1 cellular context compared by ENCODE assay signal in the genomic region with DNA sequence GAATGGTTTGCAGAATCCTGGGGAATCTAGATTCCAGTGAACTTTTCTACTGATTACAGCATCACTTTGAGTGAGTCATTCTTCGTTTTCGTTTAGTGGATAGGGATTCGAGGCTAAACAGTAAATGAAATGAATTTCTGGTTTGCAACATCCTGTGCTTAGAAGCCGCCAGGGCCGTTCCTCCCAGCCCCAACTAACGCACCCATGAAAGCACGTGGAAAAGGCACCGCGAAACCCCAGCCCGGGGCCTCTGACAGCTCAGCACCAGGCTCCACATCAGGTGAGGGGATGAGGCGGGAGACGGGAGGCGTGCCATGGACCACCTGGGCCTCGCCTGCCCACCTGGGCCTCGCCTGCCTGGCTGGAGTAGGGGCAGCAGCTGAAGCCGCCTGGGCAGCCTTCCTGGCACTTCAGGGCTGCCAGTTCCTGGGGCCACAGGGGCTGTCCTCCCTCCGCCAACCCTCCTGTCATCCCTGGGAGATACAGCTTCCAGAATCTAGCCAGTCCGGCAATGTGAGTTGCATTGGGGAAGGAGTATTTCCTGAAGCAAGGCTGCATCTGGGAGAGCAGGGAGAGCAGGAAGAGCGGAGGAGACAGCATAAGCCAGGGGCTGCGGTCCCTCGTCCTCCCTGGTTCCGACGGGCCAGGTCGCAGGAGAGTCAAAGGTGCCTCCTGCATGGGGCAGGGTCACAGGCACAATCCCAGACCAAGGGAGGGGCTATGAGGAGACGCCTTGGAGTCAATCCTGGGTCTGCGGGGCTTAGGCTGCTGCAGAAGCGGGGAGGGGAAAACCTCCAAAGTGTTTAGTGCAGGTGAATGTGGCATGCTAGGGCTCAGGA.
TF ChIP-seq lines count a peak whose summit lies in the region.

No MANE protein-coding gene starts in this region.

TF ChIP-seq in GM23338, 12 proteins besides CTCF, POLR2A, EP300 and RAD21:
- TF ChIP-seq, protein P1, sequence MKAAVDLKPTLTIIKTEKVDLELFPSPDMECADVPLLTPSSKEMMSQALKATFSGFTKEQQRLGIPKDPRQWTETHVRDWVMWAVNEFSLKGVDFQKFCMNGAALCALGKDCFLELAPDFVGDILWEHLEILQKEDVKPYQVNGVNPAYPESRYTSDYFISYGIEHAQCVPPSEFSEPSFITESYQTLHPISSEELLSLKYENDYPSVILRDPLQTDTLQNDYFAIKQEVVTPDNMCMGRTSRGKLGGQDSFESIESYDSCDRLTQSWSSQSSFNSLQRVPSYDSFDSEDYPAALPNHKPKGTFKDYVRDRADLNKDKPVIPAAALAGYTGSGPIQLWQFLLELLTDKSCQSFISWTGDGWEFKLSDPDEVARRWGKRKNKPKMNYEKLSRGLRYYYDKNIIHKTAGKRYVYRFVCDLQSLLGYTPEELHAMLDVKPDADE (IDR thresholded peaks at IDR 0.05) = no peak
- no peak for TF ChIP-seq JUNB (IDR thresholded peaks at IDR 0.05; ENCODE audit: unreplicated experiment)
- no peak for TF ChIP-seq ZNF331 (CRISPR knock-in tag; IDR thresholded peaks at IDR 0.05; ENCODE audit: low read depth)
- TF ChIP-seq, protein P2, sequence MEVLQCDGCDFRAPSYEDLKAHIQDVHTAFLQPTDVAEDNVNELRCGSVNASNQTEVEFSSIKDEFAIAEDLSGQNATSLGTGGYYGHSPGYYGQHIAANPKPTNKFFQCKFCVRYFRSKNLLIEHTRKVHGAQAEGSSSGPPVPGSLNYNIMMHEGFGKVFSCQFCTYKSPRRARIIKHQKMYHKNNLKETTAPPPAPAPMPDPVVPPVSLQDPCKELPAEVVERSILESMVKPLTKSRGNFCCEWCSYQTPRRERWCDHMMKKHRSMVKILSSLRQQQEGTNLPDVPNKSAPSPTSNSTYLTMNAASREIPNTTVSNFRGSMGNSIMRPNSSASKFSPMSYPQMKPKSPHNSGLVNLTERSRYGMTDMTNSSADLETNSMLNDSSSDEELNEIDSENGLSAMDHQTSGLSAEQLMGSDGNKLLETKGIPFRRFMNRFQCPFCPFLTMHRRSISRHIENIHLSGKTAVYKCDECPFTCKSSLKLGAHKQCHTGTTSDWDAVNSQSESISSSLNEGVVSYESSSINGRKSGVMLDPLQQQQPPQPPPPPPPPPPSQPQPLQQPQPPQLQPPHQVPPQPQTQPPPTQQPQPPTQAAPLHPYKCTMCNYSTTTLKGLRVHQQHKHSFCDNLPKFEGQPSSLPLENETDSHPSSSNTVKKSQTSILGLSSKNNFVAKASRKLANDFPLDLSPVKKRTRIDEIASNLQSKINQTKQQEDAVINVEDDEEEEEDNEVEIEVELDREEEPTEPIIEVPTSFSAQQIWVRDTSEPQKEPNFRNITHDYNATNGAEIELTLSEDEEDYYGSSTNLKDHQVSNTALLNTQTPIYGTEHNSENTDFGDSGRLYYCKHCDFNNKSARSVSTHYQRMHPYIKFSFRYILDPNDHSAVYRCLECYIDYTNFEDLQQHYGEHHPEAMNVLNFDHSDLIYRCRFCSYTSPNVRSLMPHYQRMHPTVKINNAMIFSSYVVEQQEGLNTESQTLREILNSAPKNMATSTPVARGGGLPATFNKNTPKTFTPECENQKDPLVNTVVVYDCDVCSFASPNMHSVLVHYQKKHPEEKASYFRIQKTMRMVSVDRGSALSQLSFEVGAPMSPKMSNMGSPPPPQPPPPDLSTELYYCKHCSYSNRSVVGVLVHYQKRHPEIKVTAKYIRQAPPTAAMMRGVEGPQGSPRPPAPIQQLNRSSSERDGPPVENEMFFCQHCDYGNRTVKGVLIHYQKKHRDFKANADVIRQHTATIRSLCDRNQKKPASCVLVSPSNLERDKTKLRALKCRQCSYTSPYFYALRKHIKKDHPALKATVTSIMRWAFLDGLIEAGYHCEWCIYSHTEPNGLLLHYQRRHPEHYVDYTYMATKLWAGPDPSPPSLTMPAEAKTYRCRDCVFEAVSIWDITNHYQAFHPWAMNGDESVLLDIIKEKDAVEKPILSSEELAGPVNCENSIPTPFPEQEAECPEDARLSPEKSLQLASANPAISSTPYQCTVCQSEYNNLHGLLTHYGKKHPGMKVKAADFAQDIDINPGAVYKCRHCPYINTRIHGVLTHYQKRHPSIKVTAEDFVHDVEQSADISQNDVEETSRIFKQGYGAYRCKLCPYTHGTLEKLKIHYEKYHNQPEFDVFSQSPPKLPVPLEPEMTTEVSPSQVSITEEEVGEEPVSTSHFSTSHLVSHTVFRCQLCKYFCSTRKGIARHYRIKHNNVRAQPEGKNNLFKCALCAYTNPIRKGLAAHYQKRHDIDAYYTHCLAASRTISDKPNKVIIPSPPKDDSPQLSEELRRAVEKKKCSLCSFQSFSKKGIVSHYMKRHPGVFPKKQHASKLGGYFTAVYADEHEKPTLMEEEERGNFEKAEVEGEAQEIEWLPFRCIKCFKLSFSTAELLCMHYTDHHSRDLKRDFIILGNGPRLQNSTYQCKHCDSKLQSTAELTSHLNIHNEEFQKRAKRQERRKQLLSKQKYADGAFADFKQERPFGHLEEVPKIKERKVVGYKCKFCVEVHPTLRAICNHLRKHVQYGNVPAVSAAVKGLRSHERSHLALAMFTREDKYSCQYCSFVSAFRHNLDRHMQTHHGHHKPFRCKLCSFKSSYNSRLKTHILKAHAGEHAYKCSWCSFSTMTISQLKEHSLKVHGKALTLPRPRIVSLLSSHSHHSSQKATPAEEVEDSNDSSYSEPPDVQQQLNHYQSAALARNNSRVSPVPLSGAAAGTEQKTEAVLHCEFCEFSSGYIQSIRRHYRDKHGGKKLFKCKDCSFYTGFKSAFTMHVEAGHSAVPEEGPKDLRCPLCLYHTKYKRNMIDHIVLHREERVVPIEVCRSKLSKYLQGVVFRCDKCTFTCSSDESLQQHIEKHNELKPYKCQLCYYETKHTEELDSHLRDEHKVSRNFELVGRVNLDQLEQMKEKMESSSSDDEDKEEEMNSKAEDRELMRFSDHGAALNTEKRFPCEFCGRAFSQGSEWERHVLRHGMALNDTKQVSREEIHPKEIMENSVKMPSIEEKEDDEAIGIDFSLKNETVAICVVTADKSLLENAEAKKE (CRISPR knock-in tag; IDR thresholded peaks at IDR 0.05) = no peak
- TF ChIP-seq CREB1 (CRISPR knock-in tag; IDR thresholded peaks at IDR 0.05; ENCODE audit: low read depth) = no peak
- TF ChIP-seq EZH2 (IDR thresholded peaks at IDR 0.05; ENCODE audit: low read depth, unreplicated experiment) = no peak
- TF ChIP-seq ZNF114 (CRISPR knock-in tag; IDR thresholded peaks at IDR 0.05) = no peak
- no peak for TF ChIP-seq STAT1 (IDR thresholded peaks at IDR 0.05; ENCODE audit: unreplicated experiment)
- TF ChIP-seq POLR2AphosphoS5 (IDR thresholded peaks at IDR 0.05; ENCODE audit: low read depth) = no peak
- TF ChIP-seq, protein P3, sequence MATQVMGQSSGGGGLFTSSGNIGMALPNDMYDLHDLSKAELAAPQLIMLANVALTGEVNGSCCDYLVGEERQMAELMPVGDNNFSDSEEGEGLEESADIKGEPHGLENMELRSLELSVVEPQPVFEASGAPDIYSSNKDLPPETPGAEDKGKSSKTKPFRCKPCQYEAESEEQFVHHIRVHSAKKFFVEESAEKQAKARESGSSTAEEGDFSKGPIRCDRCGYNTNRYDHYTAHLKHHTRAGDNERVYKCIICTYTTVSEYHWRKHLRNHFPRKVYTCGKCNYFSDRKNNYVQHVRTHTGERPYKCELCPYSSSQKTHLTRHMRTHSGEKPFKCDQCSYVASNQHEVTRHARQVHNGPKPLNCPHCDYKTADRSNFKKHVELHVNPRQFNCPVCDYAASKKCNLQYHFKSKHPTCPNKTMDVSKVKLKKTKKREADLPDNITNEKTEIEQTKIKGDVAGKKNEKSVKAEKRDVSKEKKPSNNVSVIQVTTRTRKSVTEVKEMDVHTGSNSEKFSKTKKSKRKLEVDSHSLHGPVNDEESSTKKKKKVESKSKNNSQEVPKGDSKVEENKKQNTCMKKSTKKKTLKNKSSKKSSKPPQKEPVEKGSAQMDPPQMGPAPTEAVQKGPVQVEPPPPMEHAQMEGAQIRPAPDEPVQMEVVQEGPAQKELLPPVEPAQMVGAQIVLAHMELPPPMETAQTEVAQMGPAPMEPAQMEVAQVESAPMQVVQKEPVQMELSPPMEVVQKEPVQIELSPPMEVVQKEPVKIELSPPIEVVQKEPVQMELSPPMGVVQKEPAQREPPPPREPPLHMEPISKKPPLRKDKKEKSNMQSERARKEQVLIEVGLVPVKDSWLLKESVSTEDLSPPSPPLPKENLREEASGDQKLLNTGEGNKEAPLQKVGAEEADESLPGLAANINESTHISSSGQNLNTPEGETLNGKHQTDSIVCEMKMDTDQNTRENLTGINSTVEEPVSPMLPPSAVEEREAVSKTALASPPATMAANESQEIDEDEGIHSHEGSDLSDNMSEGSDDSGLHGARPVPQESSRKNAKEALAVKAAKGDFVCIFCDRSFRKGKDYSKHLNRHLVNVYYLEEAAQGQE (IDR thresholded peaks at IDR 0.05; ENCODE audit: unreplicated experiment) = no peak
